20 cellular contexts compared by ENCODE assay signal in the genomic region with DNA sequence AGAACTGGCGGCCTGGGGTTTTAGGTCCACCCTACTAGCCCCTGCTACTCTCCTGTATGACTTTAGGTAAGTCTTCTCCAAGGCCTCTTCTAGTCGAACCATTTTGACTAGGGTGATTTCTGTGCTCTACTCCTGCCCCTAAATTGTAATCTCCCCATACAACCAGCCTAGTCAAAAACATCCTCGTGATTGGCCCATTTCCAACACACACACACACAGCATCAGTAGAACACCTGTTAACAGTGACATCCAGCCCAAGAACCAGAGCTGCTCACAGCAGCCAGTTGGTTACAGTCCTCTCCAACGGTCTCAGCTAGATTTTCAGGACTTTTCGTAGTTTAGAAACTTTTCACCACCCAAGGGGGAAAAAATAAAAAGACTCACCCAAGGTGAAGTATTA. TPM values are rescaled to one million over a fixed set of nuclear protein-coding genes. Genes with fewer than 3 reads are reported as not detected.
A peak's percentile ranks its signal among the peaks of the same experiment; 100 is the strongest.
DNase-seq lines count a peak whose midpoint lies in the region; ATAC-seq and TF ChIP-seq lines count a peak whose summit lies in the region.
"Had no signal": no experiment of that assay in that cellular context is flagged by ENCODE, and none has a peak within 500 bp of the region (broad histone marks: within the 10 kb centered on the region; RNA-seq: fewer than 3 reads in every experiment).

No MANE protein-coding gene starts in this region.

- TF ChIP-seq EP300 in sigmoid colon (IDR thresholded peaks at IDR 0.05) (no peak), upper lobe of left lung (IDR thresholded peaks at IDR 0.05) (no peak)

- H3K4me3 ChIP-seq in sigmoid colon (no peak overlapping the region), upper lobe of left lung (no peak overlapping the region)
- H3K4me3 ChIP-seq: PC-9, SJSA1 had no signal

- H3K9me3 Mint-ChIP-seq in WTC11, result no peaks in the 10 kb centered on the region
- H3K9me3 Mint-ChIP-seq in activated CD4-positive, alpha-beta memory T cell treated with anti-CD3 and anti-CD28 coated beads, Interleukin-2, amount 10 ng/mL, durations not matched to agents 7 days and 5 days, result no peaks in the 10 kb centered on the region

- TF ChIP-seq POLR2A in sigmoid colon (IDR thresholded peaks at IDR 0.05), result no peak
- no peak for TF ChIP-seq POLR2A in upper lobe of left lung (IDR thresholded peaks at IDR 0.05)

- H3K4me3 Mint-ChIP-seq in WTC11, result no peak overlapping the region
- H3K4me3 Mint-ChIP-seq in activated CD4-positive, alpha-beta memory T cell treated with anti-CD3 and anti-CD28 coated beads, Interleukin-2, amount 10 ng/mL, durations not matched to agents 7 days and 5 days, result no peak overlapping the region
- H3K4me3 Mint-ChIP-seq: IgD-negative memory B cell had no signal

- TF ChIP-seq CTCF in WTC11 (IDR thresholded peaks at IDR 0.05) (no peak), sigmoid colon (IDR thresholded peaks at IDR 0.05) (no peak), upper lobe of left lung (IDR thresholded peaks at IDR 0.05) (no peak)

- H3K27ac ChIP-seq in sigmoid colon, result peak overlapping the region in 3 of 4 donors; percentile 49 to 99 (median 75)
- no peak overlapping the region for H3K27ac ChIP-seq in upper lobe of left lung
- H3K27ac ChIP-seq: PC-9, SJSA1 had no signal

- intact Hi-C loops in sigmoid colon (cut with DNase I), result no loop called here

- CTCF ChIA-PET in WTC11 (lab: Charles Lee), result no interaction called here
- CTCF ChIA-PET in activated CD4-positive, alpha-beta memory T cell treated with anti-CD3 and anti-CD28 coated beads, Interleukin-2, amount 10 ng/mL, durations not matched to agents 7 days and 5 days (lab: Charles Lee), result no interaction called here

- H3K9me3 ChIP-seq in sigmoid colon, result no peaks in the 10 kb centered on the region
- no peaks in the 10 kb centered on the region for H3K9me3 ChIP-seq in upper lobe of left lung
- H3K9me3 ChIP-seq: SJSA1 had no signal

- peaks cover 28 to 98% (median 64%) of the 10 kb centered on the region in 4 donors for H3K36me3 ChIP-seq in sigmoid colon
- H3K36me3 ChIP-seq in upper lobe of left lung, result no peaks in the 10 kb centered on the region

- peak overlapping the region; percentile 27; the same call in 1 of the 2 replicates for H3K27ac Mint-ChIP-seq in WTC11
- no peak overlapping the region for H3K27ac Mint-ChIP-seq in activated CD4-positive, alpha-beta memory T cell treated with anti-CD3 and anti-CD28 coated beads, Interleukin-2, amount 10 ng/mL, durations not matched to agents 7 days and 5 days
- H3K27ac Mint-ChIP-seq: IgD-negative memory B cell had no signal

- H3K27me3 Mint-ChIP-seq in WTC11 (ENCODE audit: low read depth), result no peaks in the 10 kb centered on the region
- H3K27me3 Mint-ChIP-seq in activated CD4-positive, alpha-beta memory T cell treated with anti-CD3 and anti-CD28 coated beads, Interleukin-2, amount 10 ng/mL, durations not matched to agents 7 days and 5 days, result no peaks in the 10 kb centered on the region
- H3K27me3 Mint-ChIP-seq: IgD-negative memory B cell had no signal

- ATAC-seq in WTC11 (no peak), upper lobe of left lung (ENCODE audit: low FRiP score in 2 of 2) (no peak)
- ATAC-seq: Right ventricle myocardium inferior had no signal

- POLR2A ChIA-PET in WTC11 (lab: Charles Lee), result no interaction called here
- POLR2A ChIA-PET in activated CD4-positive, alpha-beta memory T cell treated with anti-CD3 and anti-CD28 coated beads, Interleukin-2, amount 10 ng/mL, durations not matched to agents 7 days and 5 days (lab: Charles Lee), result no interaction called here

- peaks cover 13% of the 10 kb centered on the region for H3K36me3 Mint-ChIP-seq in WTC11
- H3K36me3 Mint-ChIP-seq in activated CD4-positive, alpha-beta memory T cell treated with anti-CD3 and anti-CD28 coated beads, Interleukin-2, amount 10 ng/mL, durations not matched to agents 7 days and 5 days (ENCODE audit: low read depth), result peaks cover 13% of the 10 kb centered on the region

- H3K27me3 ChIP-seq in sigmoid colon (no peaks in the 10 kb centered on the region), upper lobe of left lung (no peaks in the 10 kb centered on the region)
- H3K27me3 ChIP-seq: SJSA1 had no signal

- peaks cover 3% of the 10 kb centered on the region; the same call in 1 of the 2 replicates for H3K4me1 Mint-ChIP-seq in WTC11
- no peaks in the 10 kb centered on the region for H3K4me1 Mint-ChIP-seq in activated CD4-positive, alpha-beta memory T cell treated with anti-CD3 and anti-CD28 coated beads, Interleukin-2, amount 10 ng/mL, durations not matched to agents 7 days and 5 days

- 74 to 81% methylated on average over 5 of the region's 5 CpGs for WGBS in sigmoid colon, 2 donors
- 83 to 93% methylated on average over 5 of the region's 5 CpGs for WGBS in upper lobe of left lung, 2 donors

- H3K4me1 ChIP-seq in sigmoid colon (peaks cover 0 to 100% (median 99%) of the 10 kb centered on the region in 4 donors), upper lobe of left lung (peaks cover 4 to 10% (median 4%) of the 10 kb centered on the region in 4 donors)

- DNase-seq in NCI-H1694 (lab: John Stamatoyannopoulos, UW) (peak; percentile 26), NCI-H1694 treated with DMSO at 0.1 percent for 48 hours (lab: John Stamatoyannopoulos, UW) (no peak), NCI-H2171 (lab: John Stamatoyannopoulos, UW) (peak; percentile 15), WTC11 (ENCODE audit: low spot score) (no peak), sigmoid colon (peak; percentile 57), OCI-M1 (lab: John Stamatoyannopoulos, UW) (no peak), upper lobe of left lung (no peak)
- no peak for DNase-seq in activated CD4-positive, alpha-beta memory T cell treated with anti-CD3 and anti-CD28 coated beads, Interleukin-2, amount 10 ng/mL, durations not matched to agents 7 days and 5 days
- DNase-seq: Calu3; NCI-H1417; NCI-H187; NCI-H345; NCI-H510A treated with DMSO at 0.1 percent for 48 hours; NCI-H748 treated with DMSO at 0.1 percent for 48 hours; NK-92 treated with Interleukin-12 subunit alpha and Interleukin-12 subunit beta, amount 100 ng/mL, for 24 hours; PC-9; T-helper 2 cell had no signal

TF ChIP-seq in WTC11, 78 proteins besides CTCF, POLR2A, EP300 and RAD21 (continues in another document):
- TF ChIP-seq IRF2 (CRISPR knock-in tag; IDR thresholded peaks at IDR 0.05; ENCODE audit: borderline replicate concordance, low read depth) (no peak), RORB (CRISPR knock-in tag; IDR thresholded peaks at IDR 0.05) (no peak), ETV6 (CRISPR knock-in tag; IDR thresholded peaks at IDR 0.05) (no peak), SOX15 (CRISPR knock-in tag; IDR thresholded peaks at IDR 0.05) (no peak), ESRRA (CRISPR knock-in tag; IDR thresholded peaks at IDR 0.05; ENCODE audit: borderline replicate concordance) (no peak), E2F4 (CRISPR knock-in tag; IDR thresholded peaks at IDR 0.05; ENCODE audit: borderline replicate concordance, low read depth) (no peak), TEAD4 (CRISPR knock-in tag; IDR thresholded peaks at IDR 0.05) (no peak)
- TF ChIP-seq, protein P1, sequence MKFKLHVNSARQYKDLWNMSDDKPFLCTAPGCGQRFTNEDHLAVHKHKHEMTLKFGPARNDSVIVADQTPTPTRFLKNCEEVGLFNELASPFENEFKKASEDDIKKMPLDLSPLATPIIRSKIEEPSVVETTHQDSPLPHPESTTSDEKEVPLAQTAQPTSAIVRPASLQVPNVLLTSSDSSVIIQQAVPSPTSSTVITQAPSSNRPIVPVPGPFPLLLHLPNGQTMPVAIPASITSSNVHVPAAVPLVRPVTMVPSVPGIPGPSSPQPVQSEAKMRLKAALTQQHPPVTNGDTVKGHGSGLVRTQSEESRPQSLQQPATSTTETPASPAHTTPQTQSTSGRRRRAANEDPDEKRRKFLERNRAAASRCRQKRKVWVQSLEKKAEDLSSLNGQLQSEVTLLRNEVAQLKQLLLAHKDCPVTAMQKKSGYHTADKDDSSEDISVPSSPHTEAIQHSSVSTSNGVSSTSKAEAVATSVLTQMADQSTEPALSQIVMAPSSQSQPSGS (CRISPR knock-in tag; IDR thresholded peaks at IDR 0.05; ENCODE audit: borderline replicate concordance, low read depth), result no peak

RNA-seq across cellular contexts. Expression of gene NT5DC3, which starts 30.9 kb away (rescaled TPM):
- 12.2 to 12.8 TPM (median 12.5 TPM) in 3 replicates for total RNA-seq in WTC11 (2021)
- 100 to 1,000 TPM; 179 to 346 (median 240) TPM for total RNA-seq in sigmoid colon
- 1 to 10 TPM in 2 of 3 donors, under 1 TPM in 1; 0.23 to 6.8 (median 1.8) TPM for polyA plus RNA-seq in sigmoid colon
- 10 to 100 TPM in 1 of 6 donors, 1 to 10 TPM in 5; 3.8 to 29.3 (median 7.3) TPM for total RNA-seq in upper lobe of left lung
- total RNA-seq in activated CD4-positive, alpha-beta memory T cell treated with anti-CD3 and anti-CD28 coated beads, Interleukin-2, amount 10 ng/mL, durations not matched to agents 7 days and 5 days, result 1 to 10 TPM; 3.2 to 3.4 TPM

Comparison
In these comparisons a context has a peak if more than half of its experiments do, and no peak if none do; other contexts are left out.
1. DNase-seq: peak in NCI-H1694 (single experiment), NCI-H2171 (single experiment) and sigmoid colon (single experiment); none in NCI-H1694 treated with DMSO at 0.1 percent for 48 hours (single experiment), WTC11 (single experiment), OCI-M1 (single experiment), upper lobe of left lung (0 of 2) and activated CD4-positive, alpha-beta memory T cell treated with anti-CD3 and anti-CD28 coated beads, Interleukin-2, amount 10 ng/mL, durations not matched to agents 7 days and 5 days (single experiment).
2. H3K27ac ChIP-seq: peak in sigmoid colon (3 of 4); none in upper lobe of left lung (0 of 4).
3. RNA of gene NT5DC3, which starts 30.9 kb away (total RNA-seq): 179 to 346 TPM in sigmoid colon; 12.2 to 12.8 TPM in WTC11, 3.8 to 29.3 TPM in upper lobe of left lung and 3.2 to 3.4 TPM in activated CD4-positive, alpha-beta memory T cell treated with anti-CD3 and anti-CD28 coated beads, Interleukin-2, amount 10 ng/mL, durations not matched to agents 7 days and 5 days; every median in the first group is over 4 times any median in the second.